22 cellular contexts compared by ENCODE assay signal in the genomic region with DNA sequence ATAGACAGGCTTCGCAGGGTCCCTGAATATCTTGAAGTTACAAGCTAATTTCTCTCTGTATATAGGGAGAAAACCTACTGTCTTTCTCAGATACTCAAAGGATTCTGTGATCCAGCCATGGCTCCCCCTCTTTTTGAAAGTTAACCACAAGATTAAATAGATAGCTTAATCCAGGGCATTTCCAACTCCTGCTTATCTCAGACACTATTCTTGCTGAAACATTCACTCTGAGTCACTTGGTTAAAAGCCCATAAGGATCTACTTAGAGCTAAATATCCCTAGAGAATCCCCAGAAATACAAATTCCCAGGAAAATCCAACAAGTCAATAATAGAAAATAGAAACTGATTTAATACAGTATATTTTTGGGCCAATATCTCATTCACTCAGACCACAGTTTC.
A peak's percentile ranks its signal among the peaks of the same experiment; 100 is the strongest.
DNase-seq lines count a peak whose midpoint lies in the region; ATAC-seq and TF ChIP-seq lines count a peak whose summit lies in the region.
"Had no signal": no experiment of that assay in that cellular context is flagged by ENCODE, and none has a peak within 500 bp of the region (broad histone marks: within the 10 kb centered on the region; RNA-seq: fewer than 3 reads in every experiment).

No MANE protein-coding gene starts in this region.

- DNase-seq in GM03348 (ENCODE audit: low spot score) (peak; percentile 36), fibroblast of the aortic adventitia (ENCODE audit: low read depth) (peak; percentile 93), cerebellum (ENCODE audit: low spot score) (no peak), NCI-H69 (lab: John Stamatoyannopoulos, UW) (no peak)
- no peak for DNase-seq in activated naive CD4-positive, alpha-beta T cell (lab: John Stamatoyannopoulos, UW)
- DNase-seq: activated gamma-delta T cell treated with Interleukin-2 at 50 U/mL for 16 hours; activated T-cell treated with anti-CD3 and anti-CD28 coated beads, Interleukin-2, amount 50 U/mL, for 1 hour; amygdala; Caco-2; islet precursor cell; MV-4-11; NCI-H1694; NCI-H2171; NCI-H524 treated with DMSO at 0.1 percent for 48 hours; small intestine had no signal

- TF ChIP-seq CTCF in fibroblast of the aortic adventitia (IDR thresholded peaks at IDR 0.05; ENCODE audit: insufficient read depth, low read length) = no peak

- ATAC-seq in SK-N-SH treated with all-trans-retinoic acid at 6 μM for 48 hours (peak; percentile 65; the same call in 2 of the 3 replicates), GM18868 (IDR thresholded peaks at IDR 0.05; ENCODE audit: unreplicated experiment) (no peak)
- ATAC-seq: activated CD4-positive, CD25-positive, alpha-beta regulatory T cell treated with anti-CD3 and anti-CD28 coated beads, Interleukin-2, amount 50 U/mL, for 24 hours; stimulated activated memory B cell treated with anti-CD40 and anti-IgM and Interleukin-4, amounts not matched to agents 10 μg/mL and 1 μg/mL and 100 μg/mL, for 72 hours had no signal

- H3K4me3 ChIP-seq in fibroblast of the aortic adventitia (ENCODE audit: low read depth, low read length) = no peak overlapping the region
- H3K4me3 ChIP-seq: BLaER1, HAP-1, thoracic aorta had no signal

TF ChIP-seq in SK-N-SH treated with all-trans-retinoic acid at 6 μM for 48 hours, 23 proteins besides CTCF, POLR2A, EP300 and RAD21:
- no peak for TF ChIP-seq CREB5 (CRISPR knock-in tag; IDR thresholded peaks at IDR 0.05; ENCODE audit: low read depth)
- no peak for TF ChIP-seq TCF4 (CRISPR knock-in tag; IDR thresholded peaks at IDR 0.05; ENCODE audit: borderline replicate concordance)
- no peak for TF ChIP-seq TSHZ2 (CRISPR knock-in tag; IDR thresholded peaks at IDR 0.05)
- TF ChIP-seq, protein P1, sequence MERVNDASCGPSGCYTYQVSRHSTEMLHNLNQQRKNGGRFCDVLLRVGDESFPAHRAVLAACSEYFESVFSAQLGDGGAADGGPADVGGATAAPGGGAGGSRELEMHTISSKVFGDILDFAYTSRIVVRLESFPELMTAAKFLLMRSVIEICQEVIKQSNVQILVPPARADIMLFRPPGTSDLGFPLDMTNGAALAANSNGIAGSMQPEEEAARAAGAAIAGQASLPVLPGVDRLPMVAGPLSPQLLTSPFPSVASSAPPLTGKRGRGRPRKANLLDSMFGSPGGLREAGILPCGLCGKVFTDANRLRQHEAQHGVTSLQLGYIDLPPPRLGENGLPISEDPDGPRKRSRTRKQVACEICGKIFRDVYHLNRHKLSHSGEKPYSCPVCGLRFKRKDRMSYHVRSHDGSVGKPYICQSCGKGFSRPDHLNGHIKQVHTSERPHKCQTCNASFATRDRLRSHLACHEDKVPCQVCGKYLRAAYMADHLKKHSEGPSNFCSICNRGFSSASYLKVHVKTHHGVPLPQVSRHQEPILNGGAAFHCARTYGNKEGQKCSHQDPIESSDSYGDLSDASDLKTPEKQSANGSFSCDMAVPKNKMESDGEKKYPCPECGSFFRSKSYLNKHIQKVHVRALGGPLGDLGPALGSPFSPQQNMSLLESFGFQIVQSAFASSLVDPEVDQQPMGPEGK (CRISPR knock-in tag; IDR thresholded peaks at IDR 0.05; ENCODE audit: borderline replicate concordance) = peak; percentile 76; the same call in 1 of the 2 replicates
- peak; percentile 80 for TF ChIP-seq ISL1 (CRISPR knock-in tag; IDR thresholded peaks at IDR 0.05)

Comparison
In these comparisons a context has a peak if more than half of its experiments do, and no peak if none do; other contexts are left out.
1. DNase-seq: peak in GM03348 (single experiment) and fibroblast of the aortic adventitia (single experiment); none in activated naive CD4-positive, alpha-beta T cell (0 of 4), cerebellum (single experiment) and NCI-H69 (single experiment).